In genomic region chr3:55604846-55605245, GRCh38 we compare ENCODE assay signal across 19 cellular contexts.
DNase-seq lines count a peak whose midpoint lies in the region; ATAC-seq, FAIRE-seq and TF ChIP-seq lines count a peak whose summit lies in the region.
"Had no signal": no experiment of that assay in that cellular context is flagged by ENCODE, and none has a peak within 500 bp of the region (broad histone marks: within the 10 kb centered on the region; RNA-seq: fewer than 3 reads in every experiment).

No MANE protein-coding gene starts in this region.

- H3K9me2 ChIP-seq in OCI-LY1 (ENCODE audit: low read depth, low read length), result no peaks in the 10 kb centered on the region

- H3K9me3 ChIP-seq in OCI-LY1 (ENCODE audit: low read length), result no peaks in the 10 kb centered on the region
- H3K9me3 ChIP-seq in H1 (ENCODE audit: insufficient read depth in 2 of 2, low read depth in 1 of 2, low read length in 1 of 2), result no peaks in the 10 kb centered on the region

- no peak overlapping the region for H4K8ac ChIP-seq in H1 (ENCODE audit: extremely low read depth, insufficient read depth, low read length)

- no peak overlapping the region for H4K91ac ChIP-seq in H1 (replicated peaks; ENCODE audit: insufficient read length, low read length)

- H3K23me2 ChIP-seq in H1 (ENCODE audit: low read depth, low read length), result no peaks in the 10 kb centered on the region

- no peak overlapping the region for H3K4ac ChIP-seq in H1 (replicated peaks; ENCODE audit: insufficient read length, low read depth, low read length)

- H2BK12ac ChIP-seq in H1 (ENCODE audit: low read depth, low read length), result no peak overlapping the region

- H4K5ac ChIP-seq in H1 (ENCODE audit: insufficient read length, low read depth, low read length), result no peak overlapping the region

- no peak for FAIRE-seq in H1 (lab: Jason Lieb, UNC)
- FAIRE-seq: H54 had no signal

- H3K36me3 Mint-ChIP-seq in activated T-cell treated with anti-CD3 and anti-CD28 coated beads, Interleukin-2, amount 50 U/mL, for 4 hours (ENCODE audit: insufficient read depth), result no peaks in the 10 kb centered on the region
- H3K36me3 Mint-ChIP-seq: CD8-positive, alpha-beta T cell had no signal

- H3K36me3 ChIP-seq in OCI-LY1 (ENCODE audit: insufficient read depth, low read length) (no peaks in the 10 kb centered on the region), H1 (ENCODE audit: control insufficient read depth in 2 of 4, insufficient read depth in 4 of 4, low read length in 3 of 4) (no peaks in the 10 kb centered on the region; a peak in 1 of 8 replicates)
- H3K36me3 ChIP-seq: BLaER1 treated with 17β-estradiol and CSF1 and Interleukin-3, amounts not matched to agents 10 nM and 100 nM had no signal

- no peak overlapping the region for H2AK5ac ChIP-seq in H1 (ENCODE audit: low read depth, low read length)

- no peak overlapping the region for H3K23ac ChIP-seq in H1 (ENCODE audit: insufficient read length)

- H4K20me1 ChIP-seq in OCI-LY1 (ENCODE audit: insufficient read depth, low read length) (no peaks in the 10 kb centered on the region), H1 (replicated peaks in 1 of 2; ENCODE audit: control insufficient read depth in 1 of 2, insufficient read depth in 2 of 2, low read length in 2 of 2) (no peaks in the 10 kb centered on the region)
- H4K20me1 ChIP-seq: BLaER1 treated with 17β-estradiol and CSF1 and Interleukin-3, amounts not matched to agents 10 nM and 100 nM had no signal

- H3K4me2 ChIP-seq in OCI-LY1 (ENCODE audit: low read length) (peak overlapping the region; percentile 22; the same call in 1 of the 2 replicates), H1 (ENCODE audit: insufficient read depth in 1 of 2, low read depth in 2 of 2, low read length in 2 of 2) (no peak overlapping the region)

- no peaks in the 10 kb centered on the region for H3F3A ChIP-seq in OCI-LY1 (ENCODE audit: insufficient read depth, low read length)

- no peak overlapping the region for H3K14ac ChIP-seq in H1 (ENCODE audit: insufficient read length)

- TF ChIP-seq POLR2A in Raji (IDR thresholded peaks at IDR 0.05; ENCODE audit: insufficient read depth, low read depth, low read length) (peak; percentile 41; the same call in 1 of the 2 replicates), H1 (IDR thresholded peaks at IDR 0.05; ENCODE audit: control extremely low read depth in 1 of 2, low read depth in 2 of 2, low read length in 2 of 2) (no peak)

- H2AFZ ChIP-seq in OCI-LY1 (ENCODE audit: low read length), result no peak overlapping the region
- H2AFZ ChIP-seq in H1 (ENCODE audit: low read length), result no peak overlapping the region
- H2AFZ ChIP-seq: GM23248 had no signal

- H2BK15ac ChIP-seq in H1 (ENCODE audit: low read length), result 0 out of 2 replicates have a peak overlapping the region, but pooled peaks have one; percentile 13

- H2BK5ac ChIP-seq in H1 (ENCODE audit: low read depth, low read length), result 0 out of 2 replicates have a peak overlapping the region, but pooled peaks have one; percentile 0

- TF ChIP-seq EP300 in H1 (IDR thresholded peaks at IDR 0.05; ENCODE audit: borderline replicate concordance in 1 of 2, low read depth in 2 of 2, low read length in 2 of 2), result no peak

- peak overlapping the region; percentile 15; the same call in 1 of the 2 replicates for H3K9ac ChIP-seq in OCI-LY1 (ENCODE audit: low read length)
- no peak overlapping the region for H3K9ac ChIP-seq in H1 (replicated peaks in 1 of 4; ENCODE audit: extremely low read depth in 1 of 4, low read depth in 3 of 4, low read length in 3 of 4)
- H3K9ac ChIP-seq: BLaER1 treated with 17β-estradiol and CSF1 and Interleukin-3, amounts not matched to agents 10 nM and 100 nM; GM23248 had no signal

- no peak overlapping the region for H3K4me3 Mint-ChIP-seq in activated T-cell treated with anti-CD3 and anti-CD28 coated beads, Interleukin-2, amount 50 U/mL, for 4 hours
- H3K4me3 Mint-ChIP-seq: B cell; CD8-positive, alpha-beta T cell had no signal

- no peak for DNase-seq in H1 (ENCODE audit: low read depth in 1 of 2, low spot score in 2 of 2)
- DNase-seq in islet precursor cell, result peak; percentile 16
- no peak for DNase-seq in activated T-cell treated with anti-CD3 and anti-CD28 coated beads, Interleukin-2, amount 50 U/mL, for 4 hours
- no peak for DNase-seq in mucosa of gallbladder (ENCODE audit: low spot score)
- no peak for DNase-seq in activated CD4-positive, alpha-beta T cell treated with anti-CD3 and anti-CD28 coated beads, Interleukin-2, amount 50 U/mL, for 48 hours
- DNase-seq: CD8-positive, alpha-beta T cell; DMS 273 treated with DMSO at 0.1 percent for 48 hours; DMS53; DND-41; EL; HCEC 1CT had no signal

- no peaks in the 10 kb centered on the region for H3K27me3 Mint-ChIP-seq in activated T-cell treated with anti-CD3 and anti-CD28 coated beads, Interleukin-2, amount 50 U/mL, for 4 hours (ENCODE audit: low read depth)

- ATAC-seq in activated T-cell treated with anti-CD3 and anti-CD28 coated beads, Interleukin-2, amount 50 U/mL, for 4 hours, result no peak
- ATAC-seq in HG02973 (IDR thresholded peaks at IDR 0.05; ENCODE audit: unreplicated experiment), result no peak
- ATAC-seq: CD8-positive, alpha-beta T cell had no signal

- peak overlapping the region; percentile 84 for H3K27ac ChIP-seq in OCI-LY1 (ENCODE audit: low read depth, low read length, poor library complexity, severe bottlenecking)
- H3K27ac ChIP-seq in H1 (ENCODE audit: low read depth, low read length), result no peak overlapping the region
- H3K27ac ChIP-seq: BLaER1 treated with 17β-estradiol and CSF1 and Interleukin-3, amounts not matched to agents 10 nM and 100 nM; GM23248; HL-60 had no signal

- TF ChIP-seq RAD21 in H1 (IDR thresholded peaks at IDR 0.05 in 1 of 2, conservative IDR thresholded peaks at IDR 0.05 in 1 of 2; ENCODE audit: low read depth in 2 of 2, low read length in 2 of 2), result no peak

- POLR2A ChIA-PET in H1 (lab: Charles Lee; ENCODE audit: partially characterized antibody), result no interaction called here

- H3K4me3 ChIP-seq in OCI-LY1 (ENCODE audit: low read depth, low read length, poor library complexity, severe bottlenecking) (no peak overlapping the region), H1 (ENCODE audit: extremely low read depth in 1 of 4, insufficient read depth in 2 of 4, low read depth in 3 of 4, low read length in 4 of 4) (no peak overlapping the region)
- H3K4me3 ChIP-seq: BLaER1 treated with 17β-estradiol and CSF1 and Interleukin-3, amounts not matched to agents 10 nM and 100 nM; GM23248 had no signal

- TF ChIP-seq CTCF in OCI-LY1 (IDR thresholded peaks at IDR 0.05; ENCODE audit: low read length) (no peak), H1 (IDR thresholded peaks at IDR 0.05; ENCODE audit: control extremely low read depth in 1 of 3, insufficient read depth in 1 of 3, low read depth in 1 of 3, low read length in 3 of 3) (no peak)

- no peaks in the 10 kb centered on the region for H3K79me2 ChIP-seq in OCI-LY1 (ENCODE audit: insufficient read depth, low read length)
- H3K79me2 ChIP-seq in H1 (ENCODE audit: control insufficient read depth in 1 of 2, insufficient read depth in 2 of 2, low read length in 2 of 2), result no peaks in the 10 kb centered on the region

- H3K79me1 ChIP-seq in H1 (ENCODE audit: low read depth, low read length), result no peaks in the 10 kb centered on the region

- H2BK20ac ChIP-seq in H1 (ENCODE audit: low read length), result no peak overlapping the region

- no peak overlapping the region for H3K18ac ChIP-seq in H1 (ENCODE audit: extremely low read depth, low read length)

- no peaks in the 10 kb centered on the region for H3K9me3 Mint-ChIP-seq in activated T-cell treated with anti-CD3 and anti-CD28 coated beads, Interleukin-2, amount 50 U/mL, for 4 hours
- H3K9me3 Mint-ChIP-seq: CD8-positive, alpha-beta T cell had no signal

- H3K4me1 ChIP-seq in OCI-LY1 (ENCODE audit: insufficient read depth, low read length, severe bottlenecking), result peaks cover 37% of the 10 kb centered on the region
- peaks cover 3 to 8% (median 6%) of the 10 kb centered on the region in 4 experiments; a peak in 5 of 7 replicates for H3K4me1 ChIP-seq in H1 (replicated peaks in 1 of 4; ENCODE audit: control insufficient read depth in 3 of 4, insufficient read depth in 4 of 4, low read length in 3 of 4)

- H3K4me1 Mint-ChIP-seq in activated T-cell treated with anti-CD3 and anti-CD28 coated beads, Interleukin-2, amount 50 U/mL, for 4 hours (ENCODE audit: low read depth), result no peaks in the 10 kb centered on the region

- CTCF ChIA-PET in H1 (lab: Charles Lee; ENCODE audit: partially characterized antibody), result interaction anchor here (0.6 to 1.1 kb wide), 3 partner anchors 16 to 201 kb away, joined by 3 read pairs; no protein-coding TSS in a partner anchor

- H3K27me3 ChIP-seq in OCI-LY1 (ENCODE audit: insufficient read depth, low read length) (no peaks in the 10 kb centered on the region), H1 (replicated peaks in 1 of 4; ENCODE audit: control insufficient read depth in 3 of 4, extremely low read depth in 1 of 4, insufficient read depth in 3 of 4, low read length in 3 of 4) (no peaks in the 10 kb centered on the region)
- H3K27me3 ChIP-seq: BLaER1 treated with 17β-estradiol and CSF1 and Interleukin-3, amounts not matched to agents 10 nM and 100 nM had no signal

- H3K56ac ChIP-seq in H1 (replicated peaks; ENCODE audit: insufficient read length, low read depth, low read length), result no peak overlapping the region

- H2BK120ac ChIP-seq in H1 (replicated peaks; ENCODE audit: low read depth, low read length), result no peak overlapping the region

- WGBS in H1 (ENCODE audit: extremely low coverage in 1 of 2, insufficient coverage in 1 of 2, insufficient read length in 1 of 2, insufficient replicate concordance in 2 of 2, low coverage in 1 of 2, low lambda C conversion rate in 2 of 2, missing lambda C conversion rate in 1 of 2), 2 experiments, result 81% methylated on average over 4 of the region's 4 CpGs; no CpG with 5 or more reads in 1 of the 2 experiments

TF ChIP-seq in H1, 55 proteins besides CTCF, POLR2A, EP300 and RAD21 (continues in another document):
- TF ChIP-seq ZNF274 (IDR thresholded peaks at IDR 0.05; ENCODE audit: borderline replicate concordance, extremely low read depth, low read length) (no peak), NANOG (IDR thresholded peaks at IDR 0.05; ENCODE audit: insufficient read depth, low read depth, low read length, poor library complexity, severe bottlenecking) (no peak), CREB1 (IDR thresholded peaks at IDR 0.05) (no peak), ATF3 (IDR thresholded peaks at IDR 0.05; ENCODE audit: insufficient read depth, low read depth, low read length) (no peak), YY1 (IDR thresholded peaks at IDR 0.05; ENCODE audit: low read depth, low read length) (no peak), CBX5 (IDR thresholded peaks at IDR 0.05; ENCODE audit: low read depth, low read length) (no peak), TCF12 (IDR thresholded peaks at IDR 0.05; ENCODE audit: low read depth, low read length) (no peak), TEAD4 (IDR thresholded peaks at IDR 0.05; ENCODE audit: low read depth, low read length) (no peak), BCL11A (IDR thresholded peaks at IDR 0.05; ENCODE audit: low read depth in 2 of 2, low read length in 2 of 2) (no peak), BACH1 (IDR thresholded peaks at IDR 0.05; ENCODE audit: low read length) (no peak)
